ENCODE assay signal across 1 cellular context in the genomic region with DNA sequence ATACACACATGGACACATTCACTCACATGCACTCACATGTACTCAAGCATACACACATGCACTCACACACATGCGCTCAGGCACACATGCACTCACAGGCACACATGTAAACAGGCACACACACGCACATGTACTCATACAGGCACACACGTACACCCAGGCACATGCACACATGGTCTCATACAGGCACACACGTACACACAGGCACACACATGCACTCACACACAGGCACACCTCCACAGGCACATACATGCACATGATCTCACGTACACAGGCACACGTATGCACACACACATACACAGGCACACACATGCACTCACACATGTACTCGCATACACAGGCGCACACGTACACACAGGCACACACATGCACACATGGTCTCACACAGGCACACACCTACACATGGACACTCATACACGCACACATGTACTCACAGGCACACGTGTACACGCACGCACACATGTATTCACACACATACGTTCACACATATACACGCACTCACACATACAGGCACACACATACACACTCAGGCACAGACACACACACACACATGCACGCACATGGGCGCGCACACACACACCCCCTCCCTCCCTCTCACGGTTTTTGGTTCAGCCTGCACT.
TF ChIP-seq lines count a peak whose summit lies in the region.

No MANE protein-coding gene starts in this region.

TF ChIP-seq in GM23338, 12 proteins besides CTCF, POLR2A, EP300 and RAD21 (continued from another document):
- no peak for TF ChIP-seq ZNF331 (CRISPR knock-in tag; IDR thresholded peaks at IDR 0.05; ENCODE audit: low read depth)
TF ChIP-seq in GM23338: peak in this region for 0.
